In the genomic region with DNA sequence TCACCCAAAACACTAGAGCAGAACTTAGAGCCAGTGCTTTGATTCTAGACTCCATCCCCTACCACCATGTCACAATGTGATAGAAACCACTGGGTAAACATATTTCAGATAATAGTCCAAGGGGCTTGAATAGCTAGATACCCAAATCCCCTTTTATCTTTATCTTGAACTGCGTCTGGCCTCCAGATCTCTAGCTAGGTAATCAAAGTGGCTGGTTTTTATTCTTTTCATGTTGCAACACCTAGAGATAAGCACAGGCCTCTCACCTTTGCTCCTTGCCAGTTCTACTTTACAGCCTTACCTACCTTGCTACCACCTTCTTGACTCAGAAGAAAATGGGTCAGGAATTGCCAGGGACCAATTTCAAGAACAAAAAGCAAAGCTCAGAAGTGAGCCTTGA, we compare ENCODE assay signal across 8 cellular contexts.
"Had no signal": no experiment of that assay in that cellular context is flagged by ENCODE, and none has a peak within 500 bp of the region (broad histone marks: within the 10 kb centered on the region; RNA-seq: fewer than 3 reads in every experiment).

No MANE protein-coding gene starts in this region.

- ATAC-seq: K562 had no signal

- H3K4me3 ChIP-seq: GM23248, K562 had no signal

- FAIRE-seq: HTR-8/SVneo, K562 had no signal

- H3K9me3 Mint-ChIP-seq: H9 had no signal

- H3K4me3 Mint-ChIP-seq: H9 had no signal

- H3K27ac Mint-ChIP-seq: H9 had no signal

- DNase-seq: GM23248, GOT3, H9, HCEC 1CT, IMR-90, KG1 had no signal
